In the genomic region with DNA sequence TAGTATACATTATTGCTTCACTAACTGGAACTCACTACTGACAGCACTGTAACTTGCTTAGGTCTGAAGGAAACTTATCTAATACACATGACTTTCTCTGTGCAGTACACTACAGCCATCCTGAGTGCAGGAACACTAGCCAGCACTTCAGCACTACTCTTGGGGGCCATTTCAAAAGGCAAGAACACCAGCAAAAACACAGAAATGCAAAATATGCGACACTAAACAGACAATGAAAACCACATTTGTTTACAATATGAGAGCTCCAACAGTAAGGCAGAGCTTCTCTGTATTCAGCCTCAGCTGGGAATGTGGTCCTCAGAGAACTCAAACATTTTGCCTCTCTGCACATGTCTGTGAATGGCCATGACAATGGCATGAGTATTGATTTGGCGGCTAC, we compare ENCODE assay signal across 21 cellular contexts.
"Had no signal": no experiment of that assay in that cellular context is flagged by ENCODE, and none has a peak within 500 bp of the region (broad histone marks: within the 10 kb centered on the region; RNA-seq: fewer than 3 reads in every experiment).

No MANE protein-coding gene starts in this region.

- H3K27me3 ChIP-seq: gastrocnemius medialis, upper lobe of left lung had no signal

- H3K4me3 ChIP-seq: gastrocnemius medialis, left ventricle myocardium inferior, smooth muscle cell, upper lobe of left lung had no signal

- DNase-seq: activated B cell treated with CpG ODN at 0.5 μM for 24 hours; activated CD4-positive, alpha-beta memory T cell treated with anti-CD3 and anti-CD28 coated beads for 36 hours; activated CD4-positive, alpha-beta T cell treated with anti-CD3 and anti-CD28 coated beads for 4 hours; activated naive CD4-positive, alpha-beta T cell treated with Interleukin-2 at 50 U/mL for 16 hours; activated naive CD8-positive, alpha-beta T cell treated with anti-CD3 and anti-CD28 coated beads for 36 hours; activated T-cell treated with anti-CD3 and anti-CD28 coated beads, Interleukin-2, amount 50 U/mL, for 48 hours; central memory CD4-positive, alpha-beta T cell; effector memory CD4-positive, alpha-beta T cell; gastrocnemius medialis; hippocampal formation; left ventricle myocardium inferior; naive thymus-derived CD8-positive, alpha-beta T cell; stimulated activated CD4-positive, alpha-beta T cell treated with anti-CD3 and anti-CD28 coated beads, Interleukin-2, amount 100 ng/mL, for 48 hours; stimulated activated CD8-positive, alpha-beta memory T cell treated with anti-CD3 and anti-CD28 coated beads, Interleukin-4, amount 100 ng/mL, for 48 hours; stimulated activated naive B cell treated with anti-CD40 and anti-IgM and Interleukin-4, amounts not matched to agents 10 μg/mL and 1 μg/mL and 100 μg/mL, for 72 hours; T-helper 1 cell; T-helper 9 cell; upper lobe of left lung had no signal

- H3K4me1 Mint-ChIP-seq: activated B cell treated with CpG ODN at 0.5 μM for 24 hours; activated naive CD8-positive, alpha-beta T cell treated with anti-CD3 and anti-CD28 coated beads for 36 hours; mesothelial cell of epicardium; naive thymus-derived CD8-positive, alpha-beta T cell; stimulated activated naive B cell treated with anti-CD40 and anti-IgM and Interleukin-4, amounts not matched to agents 10 μg/mL and 1 μg/mL and 100 μg/mL, for 72 hours had no signal

- ATAC-seq: gastrocnemius medialis; naive thymus-derived CD8-positive, alpha-beta T cell; sciatic nerve; stimulated activated naive B cell treated with anti-CD40 and anti-IgM and Interleukin-4, amounts not matched to agents 10 μg/mL and 1 μg/mL and 100 μg/mL, for 72 hours had no signal

- H3K27ac Mint-ChIP-seq: activated B cell treated with CpG ODN at 0.5 μM for 24 hours; activated CD4-positive, alpha-beta memory T cell treated with anti-CD3 and anti-CD28 coated beads for 36 hours; activated naive CD8-positive, alpha-beta T cell treated with anti-CD3 and anti-CD28 coated beads for 36 hours; mesothelial cell of epicardium; naive thymus-derived CD8-positive, alpha-beta T cell; stimulated activated naive B cell treated with anti-CD40 and anti-IgM and Interleukin-4, amounts not matched to agents 10 μg/mL and 1 μg/mL and 100 μg/mL, for 72 hours had no signal

- H3K36me3 Mint-ChIP-seq: activated CD4-positive, alpha-beta memory T cell treated with anti-CD3 and anti-CD28 coated beads for 36 hours; activated naive CD8-positive, alpha-beta T cell treated with anti-CD3 and anti-CD28 coated beads for 36 hours; mesothelial cell of epicardium; naive thymus-derived CD8-positive, alpha-beta T cell; stimulated activated naive B cell treated with anti-CD40 and anti-IgM and Interleukin-4, amounts not matched to agents 10 μg/mL and 1 μg/mL and 100 μg/mL, for 72 hours had no signal

- H3K27me3 Mint-ChIP-seq: activated B cell treated with CpG ODN at 0.5 μM for 24 hours; activated naive CD8-positive, alpha-beta T cell treated with anti-CD3 and anti-CD28 coated beads for 36 hours had no signal

- H3K4me3 Mint-ChIP-seq: activated B cell treated with CpG ODN at 0.5 μM for 24 hours; activated CD4-positive, alpha-beta memory T cell treated with anti-CD3 and anti-CD28 coated beads for 36 hours; activated naive CD8-positive, alpha-beta T cell treated with anti-CD3 and anti-CD28 coated beads for 36 hours; mesothelial cell of epicardium; naive thymus-derived CD8-positive, alpha-beta T cell; stimulated activated naive B cell treated with anti-CD40 and anti-IgM and Interleukin-4, amounts not matched to agents 10 μg/mL and 1 μg/mL and 100 μg/mL, for 72 hours had no signal

- H3K36me3 ChIP-seq: gastrocnemius medialis, left ventricle myocardium inferior, upper lobe of left lung had no signal

- H3K4me1 ChIP-seq: gastrocnemius medialis, left ventricle myocardium inferior, upper lobe of left lung had no signal

- H3K9me3 ChIP-seq: gastrocnemius medialis, upper lobe of left lung had no signal
